Comparison of ENCODE assay signal across 8 cellular contexts in genomic region chr6:33192671-33193602, GRCh38. TPM values are rescaled to one million over a fixed set of nuclear protein-coding genes. Genes with fewer than 3 reads are reported as not detected.
A peak's percentile ranks its signal among the peaks of the same experiment; 100 is the strongest.
DNase-seq lines count a peak whose midpoint lies in the region; ATAC-seq and TF ChIP-seq lines count a peak whose summit lies in the region.

No MANE protein-coding gene starts in this region.

- H3K27me3 Mint-ChIP-seq in effector memory CD8-positive, alpha-beta T cell: peaks cover 42 to 48% of the 10 kb centered on the region in 2 donors

- no peaks in the 10 kb centered on the region for H3K9me3 ChIP-seq in tibial nerve

- H3K36me3 Mint-ChIP-seq in effector memory CD8-positive, alpha-beta T cell (ENCODE audit: insufficient read depth): peaks cover 33% of the 10 kb centered on the region

- WGBS in tibial nerve, 2 donors: 2% methylated on average over 42 to 64 of the region's 72 CpGs

- peak overlapping the region; percentile 61 to 84 (median 72) for H3K27ac ChIP-seq in tibial nerve

- H3K4me3 ChIP-seq in tibial nerve: peak overlapping the region; percentile 32 to 53 (median 41)

- no peak for TF ChIP-seq EP300 in tibial nerve (IDR thresholded peaks at IDR 0.05)

- TF ChIP-seq CTCF in tibial nerve (IDR thresholded peaks at IDR 0.05): peak in 2 of 5 experiments; percentile 11 to 22

- peaks cover 13 to 19% of the 10 kb centered on the region in 2 donors for H3K4me1 Mint-ChIP-seq in effector memory CD8-positive, alpha-beta T cell (ENCODE audit: low read depth in 2 of 2)

- H3K9me3 Mint-ChIP-seq in effector memory CD8-positive, alpha-beta T cell: no peaks in the 10 kb centered on the region

- H3K36me3 ChIP-seq in tibial nerve: peaks cover 0 to 39% (median 25%) of the 10 kb centered on the region in 3 donors

- H3K27me3 ChIP-seq in tibial nerve: peaks cover 0 to 28% of the 10 kb centered on the region in 2 donors

- H3K27ac Mint-ChIP-seq in effector memory CD8-positive, alpha-beta T cell: no peak overlapping the region

- ATAC-seq in effector memory CD8-positive, alpha-beta T cell (replicated peaks): peak; percentile 27
- ATAC-seq in HG02623 (IDR thresholded peaks at IDR 0.05; ENCODE audit: unreplicated experiment): no peak

- peak; percentile 68 for DNase-seq in AG20443 (ENCODE audit: low spot score)
- DNase-seq in NCI-H2227 treated with DMSO at 0.1 percent for 48 hours (lab: John Stamatoyannopoulos, UW): peak; percentile 51
- no peak for DNase-seq in effector memory CD8-positive, alpha-beta T cell
- peak; percentile 72 for DNase-seq in midbrain (lab: John Stamatoyannopoulos, UW)
- no peak for DNase-seq in tibial nerve (ENCODE audit: low spot score in 2 of 2)
- DNase-seq in NCI-H2107 (lab: John Stamatoyannopoulos, UW): no peak
- DNase-seq in COR-L47 (lab: John Stamatoyannopoulos, UW): no peak

- TF ChIP-seq POLR2A in tibial nerve (IDR thresholded peaks at IDR 0.05): no peak

- peak overlapping the region; percentile 63 to 72 for H3K4me3 Mint-ChIP-seq in effector memory CD8-positive, alpha-beta T cell

- peaks cover 0 to 70% (median 18%) of the 10 kb centered on the region in 4 donors for H3K4me1 ChIP-seq in tibial nerve

RNA-seq across cellular contexts. Expression of gene COL11A2, which starts 0.7 kb away (rescaled TPM):
- 1 to 10 TPM; 1.5 to 4.3 (median 2.9) TPM for total RNA-seq in tibial nerve

RNA-seq across cellular contexts. Expression of gene RXRB, which starts 7.5 kb away (rescaled TPM):
- total RNA-seq in tibial nerve: 10 to 100 TPM; 34.3 to 64.7 (median 43.9) TPM

RNA-seq across cellular contexts. Expression of gene SLC39A7, which starts 7.7 kb away (rescaled TPM):
- total RNA-seq in tibial nerve: 10 to 100 TPM; 45.4 to 61.3 (median 58.1) TPM

RNA-seq across cellular contexts. Expression of gene HSD17B8, which starts 11.5 kb away (rescaled TPM):
- 10 to 100 TPM; 10.0 to 33.9 (median 19.1) TPM for total RNA-seq in tibial nerve

RNA-seq across cellular contexts. Expression of gene RING1, which starts 15.4 kb away (rescaled TPM):
- 10 to 100 TPM; 16.1 to 25.2 (median 21.6) TPM for total RNA-seq in tibial nerve

Comparison
In these comparisons a context has a peak if more than half of its experiments do, and no peak if none do; other contexts are left out.
1. DNase-seq: peak in AG20443 (single experiment), NCI-H2227 treated with DMSO at 0.1 percent for 48 hours (single experiment) and midbrain (single experiment); none in effector memory CD8-positive, alpha-beta T cell (0 of 3), tibial nerve (0 of 2), NCI-H2107 (single experiment) and COR-L47 (single experiment).